In genomic region chr15:74540761-74541493, GRCh38 we compare ENCODE assay signal across 8 cellular contexts. TPM values are rescaled to one million over a fixed set of nuclear protein-coding genes. Genes with fewer than 3 reads are reported as not detected.
DNase-seq lines count a peak whose midpoint lies in the region; ATAC-seq and TF ChIP-seq lines count a peak whose summit lies in the region.

TSS of gene ARID3B (plus strand) at chr15:74541220. CDS start at chr15:74543937, 2,717 bp downstream.

- DNase-seq in CMK (ENCODE audit: low read depth): peak; percentile 99
- DNase-seq in GM20000 (ENCODE audit: low spot score): peak; percentile 96
- peak; percentile 99 for DNase-seq in HT-29 (ENCODE audit: low spot score)
- peak; percentile 67 for DNase-seq in NK-92 (lab: John Stamatoyannopoulos, UW; ENCODE audit: unreplicated experiment)
- peak; percentile 99 for DNase-seq in activated CD8-positive, alpha-beta T cell treated with anti-CD3 and anti-CD28 coated beads, Interleukin-2, amount 10 ng/mL, durations not matched to agents 7 days and 5 days
- DNase-seq in lung (ENCODE audit: low spot score): peak; percentile 96
- peak; percentile 90 to 92 (median 91) for DNase-seq in stimulated activated CD4-positive, alpha-beta T cell treated with anti-CD3 and anti-CD28 coated beads, TNF-alpha, amount 100 ng/mL, for 1 hour (ENCODE audit: low read depth in 3 of 3, low spot score in 1 of 3)

- CTCF ChIA-PET in activated CD8-positive, alpha-beta T cell treated with anti-CD3 and anti-CD28 coated beads, Interleukin-2, amount 10 ng/mL, durations not matched to agents 7 days and 5 days (lab: Charles Lee): interaction anchor here (0.7 to 1.9 kb wide), 16 partner anchors 10 to 167 kb away, joined by 3 to 14 read pairs (median 3); partner anchors contain the start of gene CLK3

- peak within 1 kb of the TSS; percentile 98 for H3K4me3 Mint-ChIP-seq in activated CD8-positive, alpha-beta T cell treated with anti-CD3 and anti-CD28 coated beads, Interleukin-2, amount 10 ng/mL, durations not matched to agents 7 days and 5 days

- H3K4me1 ChIP-seq in ectodermal cell (ENCODE audit: control insufficient read depth, insufficient read depth, low read length) (peaks cover 13% of the 10 kb centered on the region), lung (ENCODE audit: control insufficient read depth in 2 of 2, insufficient read depth in 2 of 2, low read length in 2 of 2) (peaks cover 5 to 11% of the 10 kb centered on the region in 2 donors)

- TF ChIP-seq CTCF in GM20000 (IDR thresholded peaks at IDR 0.05; ENCODE audit: extremely low read depth, missing control alignments) (no peak), lung (IDR thresholded peaks at IDR 0.05; ENCODE audit: control extremely low read depth, extremely low read depth) (no peak)

- H3K27ac Mint-ChIP-seq in activated CD8-positive, alpha-beta T cell treated with anti-CD3 and anti-CD28 coated beads, Interleukin-2, amount 10 ng/mL, durations not matched to agents 7 days and 5 days: peak within 1 kb of the TSS; percentile 99

- H3K9me3 Mint-ChIP-seq in activated CD8-positive, alpha-beta T cell treated with anti-CD3 and anti-CD28 coated beads, Interleukin-2, amount 10 ng/mL, durations not matched to agents 7 days and 5 days (ENCODE audit: insufficient read depth): no peaks in the 10 kb centered on the region

- POLR2A ChIA-PET in activated CD8-positive, alpha-beta T cell treated with anti-CD3 and anti-CD28 coated beads, Interleukin-2, amount 10 ng/mL, durations not matched to agents 7 days and 5 days (lab: Charles Lee): interaction anchor here (0.6 to 3.0 kb wide), 37 partner anchors 9 to 911 kb away, joined by 3 to 38 read pairs (median 4); partner anchors contain the start of genes CLK3, CSK, PML and SIN3A

- WGBS in ectodermal cell, 2 experiments: 0 to 1% methylated on average over 73 of the region's 73 CpGs
- 0 to 1% methylated on average over 53 to 73 of the region's 73 CpGs for WGBS in lung, 2 donors

- H3K27ac ChIP-seq in ectodermal cell (ENCODE audit: insufficient read depth, low read depth, low read length, poor library complexity, severe bottlenecking) (peak within 1 kb of the TSS; percentile 83), lung (ENCODE audit: low read depth in 1 of 2, low read length in 1 of 2) (peak within 1 kb of the TSS; percentile 87 to 90)

- no peaks in the 10 kb centered on the region for H3K27me3 Mint-ChIP-seq in activated CD8-positive, alpha-beta T cell treated with anti-CD3 and anti-CD28 coated beads, Interleukin-2, amount 10 ng/mL, durations not matched to agents 7 days and 5 days (ENCODE audit: low read depth)

- H3K27me3 ChIP-seq in ectodermal cell (ENCODE audit: control insufficient read depth, insufficient read depth, low read length, poor library complexity, severe bottlenecking) (no peaks in the 10 kb centered on the region), lung (ENCODE audit: control insufficient read depth, insufficient read depth) (no peaks in the 10 kb centered on the region)

- peaks cover 57% of the 10 kb centered on the region for H3K4me1 Mint-ChIP-seq in activated CD8-positive, alpha-beta T cell treated with anti-CD3 and anti-CD28 coated beads, Interleukin-2, amount 10 ng/mL, durations not matched to agents 7 days and 5 days (ENCODE audit: low read depth)

- H3K36me3 ChIP-seq in ectodermal cell (ENCODE audit: control insufficient read depth, insufficient read depth, low read length) (peaks cover 4% of the 10 kb centered on the region), lung (ENCODE audit: control insufficient read depth in 2 of 2, insufficient read depth in 2 of 2, low read length in 2 of 2) (no peaks in the 10 kb centered on the region)

- peaks cover 46% of the 10 kb centered on the region for H3K36me3 Mint-ChIP-seq in activated CD8-positive, alpha-beta T cell treated with anti-CD3 and anti-CD28 coated beads, Interleukin-2, amount 10 ng/mL, durations not matched to agents 7 days and 5 days (ENCODE audit: low read depth)

- H3K4me3 ChIP-seq in ectodermal cell (ENCODE audit: insufficient read depth, low read depth, low read length) (peak within 1 kb of the TSS; percentile 86), lung (peak within 1 kb of the TSS; percentile 86)

- H3K9me3 ChIP-seq in ectodermal cell (ENCODE audit: control insufficient read depth, low read length) (no peaks in the 10 kb centered on the region), lung (ENCODE audit: control insufficient read depth in 2 of 2, insufficient read depth in 1 of 2, low read length in 1 of 2) (no peaks in the 10 kb centered on the region)

- peak; percentile 92 for ATAC-seq in activated CD8-positive, alpha-beta T cell treated with anti-CD3 and anti-CD28 coated beads, Interleukin-2, amount 10 ng/mL, durations not matched to agents 7 days and 5 days
- ATAC-seq in lung (ENCODE audit: insufficient read depth, low FRiP score): peak; percentile 96

RNA-seq across cellular contexts. Expression of gene ARID3B, which starts in this region (rescaled TPM):
- total RNA-seq in HT-29 (2014; rRNA removed; shearing (Covaris generic)): 4.4 and 5.1 TPM in 2 replicates
- total RNA-seq in activated CD8-positive, alpha-beta T cell treated with anti-CD3 and anti-CD28 coated beads, Interleukin-2, amount 10 ng/mL, durations not matched to agents 7 days and 5 days: 10 to 100 TPM; 39.8 to 40.1 TPM
- polyA plus RNA-seq in ectodermal cell (2013, experiment 1 of 4): 107 TPM
- 108 TPM for polyA plus RNA-seq in ectodermal cell (2013, experiment 2 of 4)
- 78.0 TPM for polyA plus RNA-seq in ectodermal cell (2013, experiment 3 of 4)
- 82.3 TPM for polyA plus RNA-seq in ectodermal cell (2013, experiment 4 of 4)
- total RNA-seq in lung: 10 to 100 TPM; 10.3 to 10.5 TPM
- 10 to 100 TPM in 1 of 2 donors, 1 to 10 TPM in 1; 6.6 to 10.1 TPM for polyA plus RNA-seq in lung

Comparison
In these comparisons a context has a peak if more than half of its experiments do, and no peak if none do; other contexts are left out.
1. Peak in every context shown above with its lines: DNase-seq, ATAC-seq, H3K4me3 ChIP-seq and H3K27ac ChIP-seq.